Comparison of ENCODE assay signal across 23 cellular contexts in genomic region chr9:135166566-135166965, GRCh38.
DNase-seq lines count a peak whose midpoint lies in the region; ATAC-seq, FAIRE-seq and TF ChIP-seq lines count a peak whose summit lies in the region.
"Had no signal": no experiment of that assay in that cellular context is flagged by ENCODE, and none has a peak within 500 bp of the region (broad histone marks: within the 10 kb centered on the region; RNA-seq: fewer than 3 reads in every experiment).

No MANE protein-coding gene starts in this region.

- TF ChIP-seq POLR2A in HCT116 (IDR thresholded peaks at IDR 0.05; ENCODE audit: borderline replicate concordance, extremely low read depth, insufficient read depth, insufficient read length): no peak

- H3K4me3 ChIP-seq in HCT116 (replicated peaks in 1 of 2; ENCODE audit: low read depth in 1 of 2, low read length in 2 of 2) (no peak overlapping the region), dorsolateral prefrontal cortex (no peak overlapping the region), small intestine (ENCODE audit: low read depth in 1 of 2, low read length in 2 of 2) (no peak overlapping the region)
- no peak overlapping the region for H3K4me3 ChIP-seq in effector memory CD4-positive, alpha-beta T cell (ENCODE audit: insufficient read depth, low read depth, low read length, poor library complexity, severe bottlenecking)
- H3K4me3 ChIP-seq: SJSA1 had no signal

- H3K9me3 ChIP-seq in HCT116 (ENCODE audit: control insufficient read depth in 1 of 2, insufficient read depth in 1 of 2, low read depth in 1 of 2, low read length in 2 of 2) (no peaks in the 10 kb centered on the region), small intestine (ENCODE audit: control insufficient read depth, low read depth) (no peaks in the 10 kb centered on the region)
- H3K9me3 ChIP-seq in effector memory CD4-positive, alpha-beta T cell (ENCODE audit: control insufficient read depth, low read length): no peaks in the 10 kb centered on the region
- H3K9me3 ChIP-seq: SJSA1 had no signal

- TF ChIP-seq RAD21 in HCT116 (IDR thresholded peaks at IDR 0.05; ENCODE audit: low read depth): peak; percentile 33; the same call in 1 of the 2 replicates

- no peaks in the 10 kb centered on the region for H3K9me2 ChIP-seq in HCT116 (ENCODE audit: insufficient read depth)

- peak overlapping the region; percentile 27; the same call in 1 of the 2 replicates for H3K4me2 ChIP-seq in HCT116 (ENCODE audit: low read length)

- FAIRE-seq in urothelium cell line (lab: Jason Lieb, UNC): peak; percentile 55
- no peak for FAIRE-seq in small intestine (lab: Jason Lieb, UNC)
- FAIRE-seq: G401.6, H1, HepG2 had no signal

- H3K27ac ChIP-seq in HCT116 (ENCODE audit: low read depth, low read length) (no peak overlapping the region), dorsolateral prefrontal cortex (peak overlapping the region in 50 of 59 donors; percentile 8 to 89 (median 70)), small intestine (ENCODE audit: low read depth in 1 of 2, low read length in 1 of 2) (no peak overlapping the region)
- H3K27ac ChIP-seq in effector memory CD4-positive, alpha-beta T cell (ENCODE audit: insufficient read depth, low read length, poor library complexity, severe bottlenecking): no peak overlapping the region
- H3K27ac ChIP-seq: SJSA1 had no signal

- intact Hi-C loops in HCT116 (cut with micrococcal nuclease) (loop anchor here (1.0 kb wide), 1 partner anchor 79 kb away; the partner anchor contains the start of gene OLFM1), dorsolateral prefrontal cortex (cut with DNase I) (no loop called here)

- POLR2A ChIA-PET in HCT116 (lab: Charles Lee): no interaction called here

- peak; percentile 77 for ATAC-seq in HCT116
- ATAC-seq: HepG2, PC-3, T-cell had no signal

- no peaks in the 10 kb centered on the region for H3K36me3 ChIP-seq in HCT116 (ENCODE audit: control insufficient read depth in 1 of 2, insufficient read depth in 2 of 2, low read length in 2 of 2)
- no peaks in the 10 kb centered on the region for H3K36me3 ChIP-seq in effector memory CD4-positive, alpha-beta T cell (ENCODE audit: control insufficient read depth, insufficient read depth, low read length)
- H3K36me3 ChIP-seq in small intestine (ENCODE audit: control insufficient read depth in 2 of 2, insufficient read depth in 2 of 2, low read length in 2 of 2): no peaks in the 10 kb centered on the region
- H3K36me3 ChIP-seq: SJSA1 had no signal

- no TSS peak for BruUV-seq in HCT116 (replicated peaks; lab: Mats Ljungman, UMichigan)

- TF ChIP-seq CTCF in HCT116 (IDR thresholded peaks at IDR 0.05 in 2 of 3, conservative IDR thresholded peaks at IDR 0.05 in 1 of 3; ENCODE audit: borderline replicate concordance in 1 of 3, insufficient read depth in 1 of 3, low read depth in 2 of 3, low read length in 2 of 3): peak; percentile 35 to 48 (median 37); a peak in 5 of 6 replicates
- peak in 4 of 56 donors; percentile 7 to 19 (median 12) for TF ChIP-seq CTCF in dorsolateral prefrontal cortex (IDR thresholded peaks at IDR 0.05 in 54 of 56, conservative IDR thresholded peaks at IDR 0.05 in 2 of 56; ENCODE audit: low read depth in 1 of 56, partially characterized antibody in 56 of 56)

- H3K9ac ChIP-seq in HCT116 (ENCODE audit: low read length): no peak overlapping the region

- WGBS in small intestine, 3 donors: 78 to 86% (median 82%) methylated on average over 14 of the region's 14 CpGs

- no peaks in the 10 kb centered on the region for H4K20me1 ChIP-seq in HCT116 (ENCODE audit: insufficient read depth)

- RAD21 ChIA-PET in HCT116 (lab: Charles Lee; ENCODE audit: low non-redundant PET in 1 of 2, low total read pairs in 2 of 2, uncharacterized antibody in 2 of 2, unreplicated experiment in 2 of 2): interaction anchor here in 1 of 2 experiments (0.8 kb wide), 1 partner anchor 48 kb away, joined by 3 read pairs; no protein-coding TSS in a partner anchor

- H3K79me2 ChIP-seq in HCT116 (ENCODE audit: insufficient read depth, low read length): no peaks in the 10 kb centered on the region

- CTCF ChIA-PET in HCT116 (lab: Charles Lee): interaction anchor here (0.9 to 1.4 kb wide), 3 partner anchors 9 to 14 kb away, joined by 3 to 4 read pairs (median 3); no protein-coding TSS in a partner anchor

- H3K27me3 ChIP-seq in HCT116 (ENCODE audit: insufficient read depth, low read length) (peaks cover 41% of the 10 kb centered on the region), dorsolateral prefrontal cortex (peaks cover 0 to 6% (median 0%) of the 10 kb centered on the region in 45 donors), small intestine (ENCODE audit: control insufficient read depth in 2 of 2, insufficient read depth in 2 of 2, low read length in 2 of 2) (no peaks in the 10 kb centered on the region)
- no peaks in the 10 kb centered on the region for H3K27me3 ChIP-seq in effector memory CD4-positive, alpha-beta T cell (replicated peaks; ENCODE audit: control insufficient read depth, insufficient read depth, low read length, poor library complexity, severe bottlenecking)

- H2AFZ ChIP-seq in HCT116 (ENCODE audit: low read depth, low read length, poor library complexity, severe bottlenecking): no peak overlapping the region

- H3K4me1 ChIP-seq in HCT116 (ENCODE audit: control insufficient read depth in 1 of 2, insufficient read depth in 2 of 2, low read length in 2 of 2): peaks cover 2 to 10% of the 10 kb centered on the region in 2 experiments; a peak in 2 of 4 replicates
- H3K4me1 ChIP-seq in effector memory CD4-positive, alpha-beta T cell (ENCODE audit: control insufficient read depth, insufficient read depth, low read length, poor library complexity, severe bottlenecking): no peaks in the 10 kb centered on the region
- H3K4me1 ChIP-seq in small intestine (ENCODE audit: control insufficient read depth in 2 of 2, insufficient read depth in 1 of 2, low read depth in 1 of 2, low read length in 1 of 2): no peaks in the 10 kb centered on the region
- H3K4me1 ChIP-seq: SJSA1 had no signal

- DNase-seq in HCT116 (ENCODE audit: low read depth, low spot score) (peak; percentile 7), NCI-H460 (ENCODE audit: extremely low read depth, low read depth) (peak; percentile 21), dorsolateral prefrontal cortex (peak in 3 of 10 donors; percentile 44 to 51 (median 48)), urothelium cell line (ENCODE audit: low spot score) (peak; percentile 79), DMS79 (lab: John Stamatoyannopoulos, UW) (no peak), small intestine (no peak)
- DNase-seq in effector memory CD4-positive, alpha-beta T cell: no peak
- DNase-seq: Calu3; Karpas-422; MV-4-11; NCI-H1105; NCI-H1436 treated with DMSO at 0.1 percent for 48 hours; NCI-H1930; NCI-H2107; NCI-H446; NCI-H526; NK-92 treated with Interleukin-12 subunit alpha and Interleukin-12 subunit beta, amount 100 ng/mL, for 24 hours; PC-3; T-cell had no signal

TF ChIP-seq in HCT116, 20 proteins besides CTCF, POLR2A, EP300 and RAD21 (continues in another document):
- TF ChIP-seq SIN3A (IDR thresholded peaks at IDR 0.05; ENCODE audit: low read depth) (no peak), FOSL1 (IDR thresholded peaks at IDR 0.05; ENCODE audit: low read depth) (no peak), ZNF274 (IDR thresholded peaks at IDR 0.05; ENCODE audit: low read depth, low read length) (no peak), EZH2phosphoT487 (IDR thresholded peaks at IDR 0.05; ENCODE audit: borderline replicate concordance) (no peak), JUND (IDR thresholded peaks at IDR 0.05) (no peak), YY1 (IDR thresholded peaks at IDR 0.05; ENCODE audit: extremely low read depth, insufficient replicate concordance, low read depth, low read length) (no peak), ZFX (IDR thresholded peaks at IDR 0.05) (no peak), MAX (IDR thresholded peaks at IDR 0.05) (no peak), ELF1 (IDR thresholded peaks at IDR 0.05; ENCODE audit: borderline replicate concordance, low read depth) (no peak), REST (IDR thresholded peaks at IDR 0.05; ENCODE audit: low read depth) (no peak), CBX3 (IDR thresholded peaks at IDR 0.05; ENCODE audit: low read depth) (no peak), CEBPB (IDR thresholded peaks at IDR 0.05; ENCODE audit: low read depth) (no peak), EZH2 (IDR thresholded peaks at IDR 0.05) (no peak), TCF7L2 (IDR thresholded peaks at IDR 0.05; ENCODE audit: borderline replicate concordance, extremely low read depth, insufficient read depth, insufficient read length) (no peak), SP1 (IDR thresholded peaks at IDR 0.05; ENCODE audit: low read depth) (no peak), SRF (IDR thresholded peaks at IDR 0.05; ENCODE audit: low read depth) (no peak)

Comparison
In these comparisons a context has a peak if more than half of its experiments do, and no peak if none do; other contexts are left out.
1. DNase-seq: peak in HCT116 (single experiment), NCI-H460 (single experiment) and urothelium cell line (single experiment); none in effector memory CD4-positive, alpha-beta T cell (0 of 3), DMS79 (single experiment) and small intestine (single experiment).
2. H3K27ac ChIP-seq: peak in dorsolateral prefrontal cortex (50 of 59); none in HCT116 (single experiment), effector memory CD4-positive, alpha-beta T cell (single experiment) and small intestine (0 of 2).